In the genomic region with DNA sequence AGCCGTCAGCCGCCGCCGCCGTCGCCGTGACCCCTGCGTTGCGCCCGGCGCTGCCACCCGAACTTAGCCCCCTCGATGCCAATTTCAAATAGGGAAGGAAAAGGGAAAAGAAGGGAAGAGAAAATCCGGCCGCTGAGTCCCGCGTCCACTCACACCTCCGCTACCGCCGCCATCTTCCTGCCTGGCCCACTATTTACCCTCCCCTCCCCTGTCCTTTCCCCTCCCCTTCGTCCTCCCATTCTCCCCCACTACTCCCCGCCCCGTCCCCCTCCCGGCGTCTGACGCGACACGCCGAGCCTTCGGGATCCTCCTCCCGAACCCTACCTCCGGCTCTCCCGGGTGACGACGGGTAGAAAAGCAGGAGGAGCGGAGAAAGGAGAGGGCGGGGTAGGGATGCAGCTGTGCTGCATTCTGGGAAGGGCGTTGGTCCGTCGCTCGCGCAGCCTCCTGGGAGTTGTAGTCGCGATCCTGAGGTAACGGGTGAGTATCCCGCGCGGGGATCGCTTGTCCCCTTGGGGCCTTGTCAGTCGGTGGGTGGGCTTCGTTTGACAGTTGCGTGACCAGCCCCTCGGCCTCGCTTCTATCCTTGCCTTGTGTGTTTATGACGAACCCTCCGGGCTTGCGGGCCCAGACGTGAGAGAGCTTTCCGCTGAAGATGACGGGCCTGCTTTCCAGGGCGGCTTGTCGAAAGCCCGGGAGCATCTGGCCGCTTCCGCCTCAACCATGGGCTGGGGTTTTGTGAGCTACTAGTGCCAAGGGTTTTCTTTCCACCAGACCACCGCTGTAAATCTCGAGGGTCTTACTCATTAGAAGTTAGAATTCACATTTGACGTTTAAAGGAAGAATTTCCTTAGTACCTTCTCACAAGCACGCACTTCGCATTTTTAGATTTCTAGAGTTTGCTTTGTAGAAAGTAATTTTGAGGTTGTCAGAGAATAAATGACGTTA, we compare ENCODE assay signal across 1 cellular context.
A peak's percentile ranks its signal among the peaks of the same experiment; 100 is the strongest.
TF ChIP-seq lines count a peak whose summit lies in the region.

Gene CERT1 (minus strand): TSS at position 195 of the 948 bp plus-strand sequence. CDS start 422 bp downstream, outside the sequence.
Gene POLK (plus strand): TSS at position 457 of the 948 bp plus-strand sequence.

TF ChIP-seq in K562, 482 proteins besides CTCF, POLR2A, EP300 and RAD21 (continued from another document and continues in another):
- no peak for TF ChIP-seq ZNF780A (CRISPR knock-in tag; IDR thresholded peaks at IDR 0.05)
- no peak for TF ChIP-seq FOXP4 (CRISPR knock-in tag; IDR thresholded peaks at IDR 0.05; ENCODE audit: borderline replicate concordance)
- TF ChIP-seq SRSF9 (IDR thresholded peaks at IDR 0.05; ENCODE audit: borderline replicate concordance, low read depth, low read length): no peak
- TF ChIP-seq ZNF12 (CRISPR knock-in tag; IDR thresholded peaks at IDR 0.05): no peak
- TF ChIP-seq ARHGAP35 (IDR thresholded peaks at IDR 0.05; ENCODE audit: partially characterized antibody): no peak
- peak; percentile 77; the same call in 1 of the 2 replicates for TF ChIP-seq ZBTB1 (CRISPR knock-in tag; IDR thresholded peaks at IDR 0.05; ENCODE audit: borderline replicate concordance, low read depth)
- no peak; the same call in 1 of the 2 replicates for TF ChIP-seq CHD2 (IDR thresholded peaks at IDR 0.05; ENCODE audit: low read depth, low read length)
- 0 out of 2 replicates have a peak, but pooled peaks have one; percentile 58 for TF ChIP-seq ELF4 (CRISPR knock-in tag; IDR thresholded peaks at IDR 0.05)
- TF ChIP-seq FOXK2 (conservative IDR thresholded peaks at IDR 0.05 in 1 of 2, IDR thresholded peaks at IDR 0.05 in 1 of 2; ENCODE audit: low read depth in 2 of 2): peak; percentile 62 to 66; a peak in 2 of 4 replicates
- no peak; the same call in 1 of the 2 replicates for TF ChIP-seq EGR1 (conservative IDR thresholded peaks at IDR 0.05)
- no peak for TF ChIP-seq SP2 (IDR thresholded peaks at IDR 0.05; ENCODE audit: extremely low read depth, low read depth, low read length, poor library complexity, severe bottlenecking)
- no peak for TF ChIP-seq ZNF668 (CRISPR knock-in tag; IDR thresholded peaks at IDR 0.05)
- peak in 1 of 2 experiments; percentile 25; a peak in 1 of 4 replicates for TF ChIP-seq HDAC1 (IDR thresholded peaks at IDR 0.05)
- no peak for TF ChIP-seq REST (CRISPR knock-in tag; IDR thresholded peaks at IDR 0.05; ENCODE audit: low read depth)
- TF ChIP-seq ZNF316 (IDR thresholded peaks at IDR 0.05): no peak
- TF ChIP-seq TCF7 (IDR thresholded peaks at IDR 0.05; ENCODE audit: borderline replicate concordance): no peak
- no peak for TF ChIP-seq ZNF347 (CRISPR knock-in tag; IDR thresholded peaks at IDR 0.05; ENCODE audit: low read depth)
- TF ChIP-seq, protein P1, sequence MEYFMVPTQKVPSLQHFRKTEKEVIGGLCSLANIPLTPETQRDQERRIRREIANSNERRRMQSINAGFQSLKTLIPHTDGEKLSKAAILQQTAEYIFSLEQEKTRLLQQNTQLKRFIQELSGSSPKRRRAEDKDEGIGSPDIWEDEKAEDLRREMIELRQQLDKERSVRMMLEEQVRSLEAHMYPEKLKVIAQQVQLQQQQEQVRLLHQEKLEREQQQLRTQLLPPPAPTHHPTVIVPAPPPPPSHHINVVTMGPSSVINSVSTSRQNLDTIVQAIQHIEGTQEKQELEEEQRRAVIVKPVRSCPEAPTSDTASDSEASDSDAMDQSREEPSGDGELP (CRISPR knock-in tag; IDR thresholded peaks at IDR 0.05; ENCODE audit: borderline replicate concordance): peak; percentile 91
- no peak for TF ChIP-seq U2AF1 (optimal IDR thresholded peaks at IDR 0.05; ENCODE audit: low read depth, low read length)
- no peak for TF ChIP-seq TBL1XR1 (IDR thresholded peaks at IDR 0.05; ENCODE audit: low read length in 2 of 2)
- TF ChIP-seq NONO (IDR thresholded peaks at IDR 0.05; ENCODE audit: low read depth in 2 of 2, low read length in 1 of 2): no peak
- TF ChIP-seq THAP7 (CRISPR knock-in tag; IDR thresholded peaks at IDR 0.05): no peak
- TF ChIP-seq, protein P2, sequence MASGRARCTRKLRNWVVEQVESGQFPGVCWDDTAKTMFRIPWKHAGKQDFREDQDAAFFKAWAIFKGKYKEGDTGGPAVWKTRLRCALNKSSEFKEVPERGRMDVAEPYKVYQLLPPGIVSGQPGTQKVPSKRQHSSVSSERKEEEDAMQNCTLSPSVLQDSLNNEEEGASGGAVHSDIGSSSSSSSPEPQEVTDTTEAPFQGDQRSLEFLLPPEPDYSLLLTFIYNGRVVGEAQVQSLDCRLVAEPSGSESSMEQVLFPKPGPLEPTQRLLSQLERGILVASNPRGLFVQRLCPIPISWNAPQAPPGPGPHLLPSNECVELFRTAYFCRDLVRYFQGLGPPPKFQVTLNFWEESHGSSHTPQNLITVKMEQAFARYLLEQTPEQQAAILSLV (tag; IDR thresholded peaks at IDR 0.05): no peak
- no peak; the same call in 1 of the 2 replicates for TF ChIP-seq RFX1 (IDR thresholded peaks at IDR 0.05)
- no peak for TF ChIP-seq MECOM (CRISPR knock-in tag; IDR thresholded peaks at IDR 0.05)
- TF ChIP-seq SMAD3 (CRISPR knock-in tag; conservative IDR thresholded peaks at IDR 0.05): peak; percentile 63; the same call in 1 of the 2 replicates
- no peak for TF ChIP-seq FIP1L1 (IDR thresholded peaks at IDR 0.05; ENCODE audit: low read depth, low read length, poor library complexity, severe bottlenecking)
- no peak for TF ChIP-seq STAT5B (CRISPR knock-in tag; IDR thresholded peaks at IDR 0.05)
- TF ChIP-seq, protein P3, sequence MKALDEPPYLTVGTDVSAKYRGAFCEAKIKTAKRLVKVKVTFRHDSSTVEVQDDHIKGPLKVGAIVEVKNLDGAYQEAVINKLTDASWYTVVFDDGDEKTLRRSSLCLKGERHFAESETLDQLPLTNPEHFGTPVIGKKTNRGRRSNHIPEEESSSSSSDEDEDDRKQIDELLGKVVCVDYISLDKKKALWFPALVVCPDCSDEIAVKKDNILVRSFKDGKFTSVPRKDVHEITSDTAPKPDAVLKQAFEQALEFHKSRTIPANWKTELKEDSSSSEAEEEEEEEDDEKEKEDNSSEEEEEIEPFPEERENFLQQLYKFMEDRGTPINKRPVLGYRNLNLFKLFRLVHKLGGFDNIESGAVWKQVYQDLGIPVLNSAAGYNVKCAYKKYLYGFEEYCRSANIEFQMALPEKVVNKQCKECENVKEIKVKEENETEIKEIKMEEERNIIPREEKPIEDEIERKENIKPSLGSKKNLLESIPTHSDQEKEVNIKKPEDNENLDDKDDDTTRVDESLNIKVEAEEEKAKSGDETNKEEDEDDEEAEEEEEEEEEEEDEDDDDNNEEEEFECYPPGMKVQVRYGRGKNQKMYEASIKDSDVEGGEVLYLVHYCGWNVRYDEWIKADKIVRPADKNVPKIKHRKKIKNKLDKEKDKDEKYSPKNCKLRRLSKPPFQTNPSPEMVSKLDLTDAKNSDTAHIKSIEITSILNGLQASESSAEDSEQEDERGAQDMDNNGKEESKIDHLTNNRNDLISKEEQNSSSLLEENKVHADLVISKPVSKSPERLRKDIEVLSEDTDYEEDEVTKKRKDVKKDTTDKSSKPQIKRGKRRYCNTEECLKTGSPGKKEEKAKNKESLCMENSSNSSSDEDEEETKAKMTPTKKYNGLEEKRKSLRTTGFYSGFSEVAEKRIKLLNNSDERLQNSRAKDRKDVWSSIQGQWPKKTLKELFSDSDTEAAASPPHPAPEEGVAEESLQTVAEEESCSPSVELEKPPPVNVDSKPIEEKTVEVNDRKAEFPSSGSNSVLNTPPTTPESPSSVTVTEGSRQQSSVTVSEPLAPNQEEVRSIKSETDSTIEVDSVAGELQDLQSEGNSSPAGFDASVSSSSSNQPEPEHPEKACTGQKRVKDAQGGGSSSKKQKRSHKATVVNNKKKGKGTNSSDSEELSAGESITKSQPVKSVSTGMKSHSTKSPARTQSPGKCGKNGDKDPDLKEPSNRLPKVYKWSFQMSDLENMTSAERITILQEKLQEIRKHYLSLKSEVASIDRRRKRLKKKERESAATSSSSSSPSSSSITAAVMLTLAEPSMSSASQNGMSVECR (CRISPR knock-in tag; IDR thresholded peaks at IDR 0.05): peak; percentile 81
- TF ChIP-seq RUNX1 (IDR thresholded peaks at IDR 0.05; ENCODE audit: low read depth): no peak
- TF ChIP-seq, protein P4, sequence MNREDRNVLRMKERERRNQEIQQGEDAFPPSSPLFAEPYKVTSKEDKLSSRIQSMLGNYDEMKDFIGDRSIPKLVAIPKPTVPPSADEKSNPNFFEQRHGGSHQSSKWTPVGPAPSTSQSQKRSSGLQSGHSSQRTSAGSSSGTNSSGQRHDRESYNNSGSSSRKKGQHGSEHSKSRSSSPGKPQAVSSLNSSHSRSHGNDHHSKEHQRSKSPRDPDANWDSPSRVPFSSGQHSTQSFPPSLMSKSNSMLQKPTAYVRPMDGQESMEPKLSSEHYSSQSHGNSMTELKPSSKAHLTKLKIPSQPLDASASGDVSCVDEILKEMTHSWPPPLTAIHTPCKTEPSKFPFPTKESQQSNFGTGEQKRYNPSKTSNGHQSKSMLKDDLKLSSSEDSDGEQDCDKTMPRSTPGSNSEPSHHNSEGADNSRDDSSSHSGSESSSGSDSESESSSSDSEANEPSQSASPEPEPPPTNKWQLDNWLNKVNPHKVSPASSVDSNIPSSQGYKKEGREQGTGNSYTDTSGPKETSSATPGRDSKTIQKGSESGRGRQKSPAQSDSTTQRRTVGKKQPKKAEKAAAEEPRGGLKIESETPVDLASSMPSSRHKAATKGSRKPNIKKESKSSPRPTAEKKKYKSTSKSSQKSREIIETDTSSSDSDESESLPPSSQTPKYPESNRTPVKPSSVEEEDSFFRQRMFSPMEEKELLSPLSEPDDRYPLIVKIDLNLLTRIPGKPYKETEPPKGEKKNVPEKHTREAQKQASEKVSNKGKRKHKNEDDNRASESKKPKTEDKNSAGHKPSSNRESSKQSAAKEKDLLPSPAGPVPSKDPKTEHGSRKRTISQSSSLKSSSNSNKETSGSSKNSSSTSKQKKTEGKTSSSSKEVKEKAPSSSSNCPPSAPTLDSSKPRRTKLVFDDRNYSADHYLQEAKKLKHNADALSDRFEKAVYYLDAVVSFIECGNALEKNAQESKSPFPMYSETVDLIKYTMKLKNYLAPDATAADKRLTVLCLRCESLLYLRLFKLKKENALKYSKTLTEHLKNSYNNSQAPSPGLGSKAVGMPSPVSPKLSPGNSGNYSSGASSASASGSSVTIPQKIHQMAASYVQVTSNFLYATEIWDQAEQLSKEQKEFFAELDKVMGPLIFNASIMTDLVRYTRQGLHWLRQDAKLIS (CRISPR knock-in tag; IDR thresholded peaks at IDR 0.05): peak; percentile 81
- TF ChIP-seq MAFG (tag; conservative IDR thresholded peaks at IDR 0.05): no peak
- no peak for TF ChIP-seq CBX5 (IDR thresholded peaks at IDR 0.05; ENCODE audit: borderline replicate concordance, low read depth)
- TF ChIP-seq DMBX1 (CRISPR knock-in tag; IDR thresholded peaks at IDR 0.05; ENCODE audit: borderline replicate concordance): peak; percentile 32; the same call in 1 of the 2 replicates
- TF ChIP-seq JUNB (CRISPR knock-in tag; conservative IDR thresholded peaks at IDR 0.05): no peak
- no peak for TF ChIP-seq ARID2 (IDR thresholded peaks at IDR 0.05)
